In genomic region chr19:1853295-1854031, GRCh38 we compare ENCODE assay signal across 8 cellular contexts. TPM values are rescaled to one million over a fixed set of nuclear protein-coding genes. Genes with fewer than 3 reads are reported as not detected.
DNase-seq lines count a peak whose midpoint lies in the region; ATAC-seq and TF ChIP-seq lines count a peak whose summit lies in the region.

No MANE protein-coding gene starts in this region.

- ATAC-seq in HG02840 (IDR thresholded peaks at IDR 0.05; ENCODE audit: low FRiP score, unreplicated experiment), result no peak

- no peaks in the 10 kb centered on the region for H3K27me3 Mint-ChIP-seq in activated CD4-positive, alpha-beta memory T cell treated with anti-CD3 and anti-CD28 coated beads for 36 hours
- no peaks in the 10 kb centered on the region for H3K27me3 Mint-ChIP-seq in mesothelial cell of epicardium (ENCODE audit: low read depth)

- peaks cover 4% of the 10 kb centered on the region for H3K36me3 Mint-ChIP-seq in activated CD4-positive, alpha-beta memory T cell treated with anti-CD3 and anti-CD28 coated beads for 36 hours
- H3K36me3 Mint-ChIP-seq in mesothelial cell of epicardium, result no peaks in the 10 kb centered on the region

- CTCF ChIA-PET in activated CD4-positive, alpha-beta memory T cell treated with anti-CD3 and anti-CD28 coated beads for 36 hours (lab: Charles Lee), result interaction anchor here (0.6 to 2.8 kb wide), 4 partner anchors 15 to 284 kb away, joined by 3 to 14 read pairs (median 3); no protein-coding TSS in a partner anchor

- peak overlapping the region; percentile 80 for H3K27ac Mint-ChIP-seq in activated CD4-positive, alpha-beta memory T cell treated with anti-CD3 and anti-CD28 coated beads for 36 hours
- H3K27ac Mint-ChIP-seq in mesothelial cell of epicardium, result peak overlapping the region; percentile 64

- TF ChIP-seq CTCF in mesothelial cell of epicardium (IDR thresholded peaks at IDR 0.05; ENCODE audit: unreplicated experiment), result peak; percentile 80

- peaks cover 44% of the 10 kb centered on the region for H3K4me1 Mint-ChIP-seq in activated CD4-positive, alpha-beta memory T cell treated with anti-CD3 and anti-CD28 coated beads for 36 hours (ENCODE audit: low read depth)
- peaks cover 26% of the 10 kb centered on the region for H3K4me1 Mint-ChIP-seq in mesothelial cell of epicardium

- DNase-seq in AG08395 (ENCODE audit: low spot score), result peak; percentile 85
- peak; percentile 87 for DNase-seq in GM19238 (ENCODE audit: insufficient read length, low spot score)
- DNase-seq in NCI-H82 (lab: John Stamatoyannopoulos, UW), result peak; percentile 87
- DNase-seq in activated CD4-positive, alpha-beta memory T cell treated with anti-CD3 and anti-CD28 coated beads for 36 hours, result peak; percentile 93
- peak; percentile 88 for DNase-seq in ecto neural progenitor cell (ENCODE audit: low spot score)
- peak in 1 of 2 experiments; percentile 77 for DNase-seq in mesothelial cell of epicardium (ENCODE audit: low spot score in 2 of 2, unreplicated experiment in 2 of 2)
- peak; percentile 71 for DNase-seq in stimulated activated CD8-positive, alpha-beta memory T cell treated with anti-CD3 and anti-CD28 coated beads, Interleukin-7, amount 100 ng/mL, for 24 hours (ENCODE audit: low read depth)

- no peaks in the 10 kb centered on the region for H3K9me3 Mint-ChIP-seq in activated CD4-positive, alpha-beta memory T cell treated with anti-CD3 and anti-CD28 coated beads for 36 hours
- H3K9me3 Mint-ChIP-seq in mesothelial cell of epicardium, result no peaks in the 10 kb centered on the region

- POLR2A ChIA-PET in activated CD4-positive, alpha-beta memory T cell treated with anti-CD3 and anti-CD28 coated beads for 36 hours (lab: Charles Lee), result no interaction called here

- peak overlapping the region; percentile 32 for H3K4me3 Mint-ChIP-seq in activated CD4-positive, alpha-beta memory T cell treated with anti-CD3 and anti-CD28 coated beads for 36 hours
- H3K4me3 Mint-ChIP-seq in mesothelial cell of epicardium, result peak overlapping the region; percentile 46

- intact Hi-C loops in activated CD4-positive, alpha-beta memory T cell treated with anti-CD3 and anti-CD28 coated beads for 36 hours (cut with micrococcal nuclease), result no loop called here

RNA-seq across cellular contexts. Expression of gene REXO1, which starts 5.2 kb away (rescaled TPM):
- 10 to 100 TPM; 41.9 to 45.3 TPM for total RNA-seq in activated CD4-positive, alpha-beta memory T cell treated with anti-CD3 and anti-CD28 coated beads for 36 hours
- total RNA-seq in mesothelial cell of epicardium, result 41.6 to 46.6 TPM (median 44.3 TPM) in 3 replicates

RNA-seq across cellular contexts. Expression of gene KLF16, which starts 9.9 kb away (rescaled TPM):
- 10 to 100 TPM; 23.3 to 24.2 TPM for total RNA-seq in activated CD4-positive, alpha-beta memory T cell treated with anti-CD3 and anti-CD28 coated beads for 36 hours
- 22.0 to 24.1 TPM (median 23.5 TPM) in 3 replicates for total RNA-seq in mesothelial cell of epicardium

RNA-seq across cellular contexts. Expression of gene ABHD17A, which starts 31.8 kb away (rescaled TPM):
- 100 to 1,000 TPM; 108 to 110 TPM for total RNA-seq in activated CD4-positive, alpha-beta memory T cell treated with anti-CD3 and anti-CD28 coated beads for 36 hours
- total RNA-seq in mesothelial cell of epicardium, result 59.4 to 67.2 TPM (median 62.0 TPM) in 3 replicates

RNA-seq across cellular contexts. Expression of gene ATP8B3, which starts 41.4 kb away (rescaled TPM):
- 1 to 10 TPM; 9.6 to 10.0 TPM for total RNA-seq in activated CD4-positive, alpha-beta memory T cell treated with anti-CD3 and anti-CD28 coated beads for 36 hours
- 2.2 to 2.4 TPM (median 2.3 TPM) in 3 replicates for total RNA-seq in mesothelial cell of epicardium

RNA-seq across cellular contexts. Expression of gene ADAT3, which starts 51.7 kb away (rescaled TPM):
- 1 to 10 TPM; 5.7 to 5.8 TPM for total RNA-seq in activated CD4-positive, alpha-beta memory T cell treated with anti-CD3 and anti-CD28 coated beads for 36 hours
- total RNA-seq in mesothelial cell of epicardium, result 14.2 to 17.2 TPM (median 15.5 TPM) in 3 replicates
